ENCODE assay signal across 8 cellular contexts in the genomic region with DNA sequence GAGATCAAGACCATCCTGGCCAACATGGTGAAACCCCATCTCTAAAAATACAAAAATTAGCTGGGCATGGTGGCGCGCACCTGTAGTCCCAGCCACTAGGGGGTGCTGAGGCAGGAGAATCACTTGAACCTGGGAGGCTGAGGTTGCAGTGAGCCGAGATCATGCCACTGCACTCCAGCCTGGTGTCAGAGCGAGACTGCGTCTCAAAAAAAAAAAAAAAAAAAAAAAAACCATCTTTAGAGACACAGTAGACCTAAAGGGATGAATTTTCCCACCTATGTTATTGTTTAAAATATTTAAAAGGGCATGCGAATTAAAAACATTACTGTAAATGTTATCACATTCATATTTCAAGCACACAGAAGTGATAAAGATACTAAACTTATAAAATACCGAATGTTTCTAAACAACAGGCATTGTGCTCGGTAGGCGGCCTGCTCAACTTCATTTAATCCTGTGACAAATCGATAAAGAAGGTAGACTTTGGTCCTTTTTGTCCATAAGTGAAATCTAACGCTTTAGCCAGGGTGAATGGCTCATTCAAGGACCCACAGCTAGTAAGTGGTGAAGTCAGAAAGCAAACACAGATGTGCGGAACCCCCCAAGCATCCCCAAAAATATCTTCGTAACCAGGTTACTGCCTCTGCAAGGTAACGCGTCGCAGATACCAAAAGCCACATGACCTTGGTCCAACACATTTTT. TPM values are rescaled to one million over a fixed set of nuclear protein-coding genes. Genes with fewer than 3 reads are reported as not detected.
A peak's percentile ranks its signal among the peaks of the same experiment; 100 is the strongest.
DNase-seq lines count a peak whose midpoint lies in the region; ATAC-seq and TF ChIP-seq lines count a peak whose summit lies in the region.

No MANE protein-coding gene starts in this region.

- ATAC-seq in DND-41 (ENCODE audit: insufficient read depth, low read depth), result peak; percentile 63; the same call in 1 of the 3 replicates
- no peak for ATAC-seq in heart right ventricle
- ATAC-seq in HG03565 (IDR thresholded peaks at IDR 0.05; ENCODE audit: unreplicated experiment), result no peak
- no peak for ATAC-seq in HG02678 (IDR thresholded peaks at IDR 0.05; ENCODE audit: unreplicated experiment)
- no peak for ATAC-seq in HG02870 (IDR thresholded peaks at IDR 0.05; ENCODE audit: unreplicated experiment)

- no peak overlapping the region for H3K27ac ChIP-seq in DND-41 (ENCODE audit: low read length)
- no peak overlapping the region for H3K27ac ChIP-seq in heart right ventricle

- no peak for TF ChIP-seq POLR2A in NB4 (IDR thresholded peaks at IDR 0.05; ENCODE audit: extremely low read depth, insufficient read length)

- WGBS in heart right ventricle, 2 donors, result 87 to 88% methylated on average over 16 of the region's 16 CpGs

- no peak overlapping the region for H3K4me2 ChIP-seq in DND-41 (ENCODE audit: insufficient read depth, low read length)

- no peak overlapping the region for H2AFZ ChIP-seq in DND-41 (ENCODE audit: low read depth, low read length)

- H3K27me3 ChIP-seq in DND-41 (ENCODE audit: insufficient read depth, low read length, poor library complexity) (no peaks in the 10 kb centered on the region), heart right ventricle (no peaks in the 10 kb centered on the region)

- peak; percentile 70 for DNase-seq in DND-41
- DNase-seq in NB4 (ENCODE audit: low read depth), result peak; percentile 51
- peak; percentile 47 for DNase-seq in activated T-helper 1 cell treated with Interleukin-2 at 50 U/mL for 16 hours (ENCODE audit: low read depth)
- no peak for DNase-seq in heart right ventricle
- DNase-seq in stimulated activated CD4-positive, alpha-beta T cell treated with anti-CD3 and anti-CD28 coated beads, Interleukin-4, amount 100 ng/mL, for 1 hour, result peak; percentile 61

- H3K36me3 ChIP-seq in DND-41 (ENCODE audit: insufficient read depth, low read length), result peaks cover 100% of the 10 kb centered on the region
- H3K36me3 ChIP-seq in heart right ventricle, result peaks cover 0 to 92% (median 26%) of the 10 kb centered on the region in 9 donors

- H3K79me2 ChIP-seq in DND-41 (ENCODE audit: insufficient read depth, low read length), result peaks cover 55% of the 10 kb centered on the region

- H3K4me3 ChIP-seq in DND-41 (ENCODE audit: low read depth in 1 of 2, low read length in 2 of 2) (no peak overlapping the region), NB4 (ENCODE audit: low read depth, low read length) (no peak overlapping the region), heart right ventricle (no peak overlapping the region)

- peaks cover 33% of the 10 kb centered on the region for H4K20me1 ChIP-seq in DND-41 (ENCODE audit: insufficient read depth, low read length)

- TF ChIP-seq CTCF in DND-41 (IDR thresholded peaks at IDR 0.05; ENCODE audit: borderline replicate concordance, extremely low read depth, low read length, poor library complexity, severe bottlenecking) (peak; percentile 61), NB4 (IDR thresholded peaks at IDR 0.05; ENCODE audit: low read depth, low read length) (peak; percentile 41), heart right ventricle (IDR thresholded peaks at IDR 0.05) (peak; percentile 46 to 76 (median 70))

- intact Hi-C loops in heart right ventricle (cut with DNase I), result no loop called here

- H3K9ac ChIP-seq in DND-41 (ENCODE audit: low read depth, low read length), result no peak overlapping the region

- H3K9me3 ChIP-seq in DND-41 (ENCODE audit: insufficient read depth, low read length, severe bottlenecking) (no peaks in the 10 kb centered on the region), heart right ventricle (no peaks in the 10 kb centered on the region)

- H3K4me1 ChIP-seq in DND-41 (ENCODE audit: insufficient read depth, low read length), result no peaks in the 10 kb centered on the region
- H3K4me1 ChIP-seq in heart right ventricle, result no peaks in the 10 kb centered on the region

RNA-seq across cellular contexts. Expression of gene NCAPD3, which starts 16.1 kb away (rescaled TPM):
- total RNA-seq in heart right ventricle, result 10 to 100 TPM in 8 of 10 donors, 1 to 10 TPM in 2; 7.2 to 16.7 (median 11.4) TPM
- 1 to 10 TPM; 4.2 to 4.6 TPM for polyA plus RNA-seq in heart right ventricle

RNA-seq across cellular contexts. Expression of gene VPS26B, which starts 16.8 kb away (rescaled TPM):
- 10 to 100 TPM; 30.7 to 49.6 (median 35.3) TPM for total RNA-seq in heart right ventricle
- 10 to 100 TPM; 19.9 to 24.6 TPM for polyA plus RNA-seq in heart right ventricle

RNA-seq across cellular contexts. Expression of gene THYN1, which starts 45.5 kb away (rescaled TPM):
- total RNA-seq in heart right ventricle, result 10 to 100 TPM; 32.2 to 47.5 (median 41.5) TPM
- polyA plus RNA-seq in heart right ventricle, result 10 to 100 TPM; 48.8 to 49.5 TPM

RNA-seq across cellular contexts. Expression of gene ACAD8, which starts 45.7 kb away (rescaled TPM):
- 10 to 100 TPM; 26.6 to 52.2 (median 42.5) TPM for total RNA-seq in heart right ventricle
- 10 to 100 TPM; 21.6 to 29.4 TPM for polyA plus RNA-seq in heart right ventricle

Comparison
In these comparisons a context has a peak if more than half of its experiments do, and no peak if none do; other contexts are left out.
1. DNase-seq: peak in DND-41 (single experiment), NB4 (single experiment), activated T-helper 1 cell treated with Interleukin-2 at 50 U/mL for 16 hours (single experiment) and stimulated activated CD4-positive, alpha-beta T cell treated with anti-CD3 and anti-CD28 coated beads, Interleukin-4, amount 100 ng/mL, for 1 hour (single experiment); none in heart right ventricle (0 of 2).
2. Peak in every context shown above with its lines, with median percentiles within 50 percentile points of each other: CTCF ChIP-seq.